Comparison of ENCODE assay signal across 27 cellular contexts in the genomic region with DNA sequence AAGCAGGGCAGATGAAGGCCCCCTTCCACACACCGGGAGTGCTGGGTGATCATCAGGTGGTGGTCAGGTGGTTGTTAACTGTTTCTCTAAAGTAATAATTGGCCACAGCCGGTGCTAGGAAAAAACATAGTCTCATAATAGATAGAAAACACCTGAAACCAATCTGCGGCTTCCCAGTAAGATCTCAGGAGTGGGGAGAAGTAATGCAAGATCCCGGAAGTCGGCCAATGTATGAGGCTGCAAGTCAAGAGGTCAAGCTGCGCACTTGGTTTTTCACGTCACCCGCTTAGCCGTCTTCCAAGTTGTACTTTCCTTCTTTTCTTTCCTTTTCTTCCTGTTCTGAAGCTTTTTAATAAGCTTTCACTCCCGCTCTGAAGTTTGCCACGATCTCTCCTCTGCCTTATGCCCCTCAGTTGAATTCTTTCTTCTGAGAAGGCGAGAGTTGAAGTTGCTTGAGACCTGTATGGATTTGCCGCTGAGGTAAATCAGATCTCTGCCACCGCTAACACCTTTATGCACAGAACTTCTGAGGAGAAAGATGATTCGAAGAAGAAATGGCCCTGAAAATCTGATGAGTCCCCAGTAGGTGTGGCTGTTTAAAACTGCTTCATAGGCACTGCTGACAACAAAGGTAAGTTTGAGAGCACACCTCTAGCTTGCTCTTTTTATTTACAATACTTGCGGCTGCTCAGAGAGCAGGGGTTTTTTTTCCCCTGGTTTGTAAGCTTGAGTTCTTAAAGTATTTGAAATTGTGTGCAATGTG.
"Had no signal": no experiment of that assay in that cellular context is flagged by ENCODE, and none has a peak within 500 bp of the region (broad histone marks: within the 10 kb centered on the region; RNA-seq: fewer than 3 reads in every experiment).

No MANE protein-coding gene starts in this region.

- ATAC-seq: activated CD4-positive, CD25-positive, alpha-beta regulatory T cell treated with anti-CD3 and anti-CD28 coated beads, Interleukin-2, amount 50 U/mL, for 24 hours; activated CD8-positive, alpha-beta T cell treated with anti-CD3 and anti-CD28 coated beads for 36 hours; activated T-cell treated with anti-CD3 and anti-CD28 coated beads, Interleukin-2, amount 50 U/mL, for 4 hours; activated T-helper 17 cell treated with anti-CD3 and anti-CD28 coated beads, Interleukin-2, amount 50 U/mL, for 72 hours; esophagus mucosa had no signal

- H3K27ac Mint-ChIP-seq: activated B cell treated with CpG ODN at 0.5 μM for 24 hours; activated CD8-positive, alpha-beta T cell treated with anti-CD3 and anti-CD28 coated beads for 36 hours; activated naive CD8-positive, alpha-beta T cell; activated T-helper 17 cell treated with anti-CD3 and anti-CD28 coated beads, Interleukin-2, amount 50 U/mL, for 72 hours; dendritic cell treated with granulocyte-macrophage colony-stimulating factor and Interleukin-4, amounts not matched to agents 40 ng/mL and 50 ng/mL, for 4 days; endodermal cell had no signal

- H3K27me3 ChIP-seq: brain microvascular endothelial cell, dorsolateral prefrontal cortex had no signal

- H3K27me3 Mint-ChIP-seq: activated B cell treated with CpG ODN at 0.5 μM for 24 hours; activated CD8-positive, alpha-beta T cell treated with anti-CD3 and anti-CD28 coated beads for 36 hours; activated naive CD8-positive, alpha-beta T cell; activated T-helper 17 cell treated with anti-CD3 and anti-CD28 coated beads, Interleukin-2, amount 50 U/mL, for 72 hours; central memory CD8-positive, alpha-beta T cell had no signal

- H3K36me3 ChIP-seq: brain microvascular endothelial cell had no signal

- H3K36me3 Mint-ChIP-seq: activated naive CD8-positive, alpha-beta T cell had no signal

- H3K27ac ChIP-seq: brain microvascular endothelial cell, coronary artery, dorsolateral prefrontal cortex had no signal

- H3K4me3 Mint-ChIP-seq: activated B cell treated with CpG ODN at 0.5 μM for 24 hours; activated CD8-positive, alpha-beta T cell treated with anti-CD3 and anti-CD28 coated beads for 36 hours; activated naive CD8-positive, alpha-beta T cell; activated T-cell treated with anti-CD3 and anti-CD28 coated beads, Interleukin-2, amount 50 U/mL, for 4 hours; activated T-helper 17 cell treated with anti-CD3 and anti-CD28 coated beads, Interleukin-2, amount 50 U/mL, for 72 hours; central memory CD8-positive, alpha-beta T cell; dendritic cell treated with granulocyte-macrophage colony-stimulating factor and Interleukin-4, amounts not matched to agents 40 ng/mL and 50 ng/mL, for 4 days; endodermal cell had no signal

- H3K4me1 Mint-ChIP-seq: activated B cell treated with CpG ODN at 0.5 μM for 24 hours; activated T-helper 17 cell treated with anti-CD3 and anti-CD28 coated beads, Interleukin-2, amount 50 U/mL, for 72 hours; central memory CD8-positive, alpha-beta T cell; endodermal cell had no signal

- DNase-seq: activated B cell treated with CpG ODN at 0.5 μM for 24 hours; activated CD4-positive, alpha-beta T cell treated with anti-CD3 and anti-CD28 coated beads for 48 hours; activated CD4-positive, alpha-beta T cell treated with anti-CD3 and anti-CD28 coated beads, Interleukin-2, amount 50 U/mL, for 1 hour; activated CD4-positive, alpha-beta T cell treated with anti-CD3 and anti-CD28 coated beads, Interleukin-2, amount 50 U/mL, for 48 hours; activated CD8-positive, alpha-beta memory T cell treated with anti-CD3 and anti-CD28 coated beads for 24 hours; activated CD8-positive, alpha-beta T cell treated with anti-CD3 and anti-CD28 coated beads for 36 hours; activated effector memory CD4-positive, alpha-beta T cell treated with Interleukin-2 at 50 U/mL for 16 hours; activated gamma-delta T cell treated with Interleukin-2 at 50 U/mL for 16 hours; activated naive CD4-positive, alpha-beta T cell treated with anti-CD3 and anti-CD28 coated beads, Interleukin-2, amount 50 U/mL, for 16 hours; activated naive CD4-positive, alpha-beta T cell treated with Interleukin-2 at 50 U/mL for 16 hours; activated T-cell treated with anti-CD3 and anti-CD28 coated beads, Interleukin-2, amount 50 U/mL, for 4 hours; amniotic stem cell; anterior cingulate cortex; brain microvascular endothelial cell; dorsolateral prefrontal cortex; effector memory CD4-positive, alpha-beta T cell; endodermal cell; foreskin fibroblast; head of caudate nucleus; T-helper 2 cell had no signal

- H3K9me3 Mint-ChIP-seq: activated B cell treated with CpG ODN at 0.5 μM for 24 hours; activated CD8-positive, alpha-beta T cell treated with anti-CD3 and anti-CD28 coated beads for 36 hours; activated T-helper 17 cell treated with anti-CD3 and anti-CD28 coated beads, Interleukin-2, amount 50 U/mL, for 72 hours; endodermal cell had no signal

- H3K4me3 ChIP-seq: coronary artery, dorsolateral prefrontal cortex had no signal
